17 cellular contexts compared by ENCODE assay signal in the genomic region with DNA sequence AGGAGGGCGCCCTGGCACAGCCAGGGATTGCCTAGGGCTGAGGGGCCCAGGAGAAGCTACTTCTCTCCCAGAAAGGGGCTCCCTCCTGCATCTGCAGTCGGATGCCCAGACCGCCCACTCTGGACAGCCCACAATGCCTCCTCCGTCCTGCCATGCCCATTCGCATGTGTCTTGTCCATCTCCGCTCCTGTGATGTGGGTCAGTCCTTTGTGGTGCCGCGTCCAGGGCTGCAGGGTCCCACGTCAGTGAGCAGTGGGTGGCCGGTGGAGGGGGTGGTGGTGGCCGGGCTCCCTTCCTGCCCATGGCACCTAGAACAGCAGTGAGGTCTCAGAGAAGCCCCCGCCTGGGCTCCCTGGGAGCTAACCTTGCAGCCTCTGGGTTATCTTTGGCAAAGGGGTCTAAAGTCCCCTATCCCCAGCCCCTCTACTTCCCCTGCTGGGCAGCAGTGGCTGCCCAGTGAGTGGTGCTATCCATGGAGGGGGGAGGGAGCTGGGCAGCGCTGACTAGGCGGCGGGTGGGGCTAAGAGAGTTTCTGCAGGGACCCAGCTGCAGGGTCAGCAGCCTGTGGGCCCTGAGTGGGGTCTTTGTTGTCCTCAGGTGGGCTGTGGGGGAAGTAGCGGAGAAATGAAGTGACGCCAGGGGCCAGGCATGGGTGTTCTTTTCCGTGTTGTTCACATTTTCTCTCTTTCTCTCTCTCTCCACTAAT. TPM values are rescaled to one million over a fixed set of nuclear protein-coding genes. Genes with fewer than 3 reads are reported as not detected.
DNase-seq lines count a peak whose midpoint lies in the region; ATAC-seq and TF ChIP-seq lines count a peak whose summit lies in the region.
"Had no signal": no experiment of that assay in that cellular context is flagged by ENCODE, and none has a peak within 500 bp of the region (broad histone marks: within the 10 kb centered on the region; RNA-seq: fewer than 3 reads in every experiment).

No MANE protein-coding gene starts in this region.

- in situ Hi-C loops in transverse colon (cut with MboI; ENCODE audit: low pct_ligation_motif_present in 1 of 4, low pct_unique_long_range_greater_than_20kb in 1 of 4, low sequenced_read_pairs in 3 of 4): no loop called here

- no peak overlapping the region for H2AFZ ChIP-seq in osteoblast (ENCODE audit: low read length)
- no peak overlapping the region for H2AFZ ChIP-seq in PC-3 (ENCODE audit: low read length)
- H2AFZ ChIP-seq: GM23248 had no signal

- TF ChIP-seq CTCF in MCF 10A (IDR thresholded peaks at IDR 0.05; ENCODE audit: unreplicated experiment): no peak
- TF ChIP-seq CTCF in breast epithelium (IDR thresholded peaks at IDR 0.05): no peak
- TF ChIP-seq CTCF in glutamatergic neuron (IDR thresholded peaks at IDR 0.05; ENCODE audit: partially characterized antibody, unreplicated experiment): no peak
- no peak for TF ChIP-seq CTCF in osteoblast (IDR thresholded peaks at IDR 0.05; ENCODE audit: extremely low read depth, low read depth, low read length)
- no peak for TF ChIP-seq CTCF in upper lobe of left lung (IDR thresholded peaks at IDR 0.05)
- TF ChIP-seq CTCF in transverse colon (IDR thresholded peaks at IDR 0.05): no peak
- TF ChIP-seq CTCF in PC-3 (conservative IDR thresholded peaks at IDR 0.05; ENCODE audit: low read depth, low read length): no peak

- no TSS peak for BruUV-seq in MCF 10A (replicated peaks; lab: Mats Ljungman, UMichigan)
- BruUV-seq in PC-3 (replicated peaks; lab: Mats Ljungman, UMichigan): no TSS peak

- H3K9me3 ChIP-seq in breast epithelium (no peaks in the 10 kb centered on the region), osteoblast (ENCODE audit: low read depth, low read length) (no peaks in the 10 kb centered on the region), upper lobe of left lung (no peaks in the 10 kb centered on the region), transverse colon (no peaks in the 10 kb centered on the region), PC-3 (ENCODE audit: low read length) (no peaks in the 10 kb centered on the region)

- H3K9me3 Mint-ChIP-seq in MCF 10A (ENCODE audit: unreplicated experiment): no peaks in the 10 kb centered on the region
- H3K9me3 Mint-ChIP-seq in glutamatergic neuron (ENCODE audit: unreplicated experiment): peaks cover 4% of the 10 kb centered on the region
- H3K9me3 Mint-ChIP-seq: CD4-positive, alpha-beta memory T cell had no signal

- H3K36me3 Mint-ChIP-seq in MCF 10A (ENCODE audit: insufficient read depth, unreplicated experiment) (no peaks in the 10 kb centered on the region), glutamatergic neuron (ENCODE audit: unreplicated experiment) (no peaks in the 10 kb centered on the region)
- H3K36me3 Mint-ChIP-seq: CD4-positive, alpha-beta memory T cell had no signal

- H3K27ac Mint-ChIP-seq in MCF 10A (ENCODE audit: low read depth, unreplicated experiment): peak overlapping the region; percentile 53
- no peak overlapping the region for H3K27ac Mint-ChIP-seq in glutamatergic neuron (ENCODE audit: unreplicated experiment)

- CTCF ChIA-PET in MCF 10A (lab: Yijun Ruan, JAX) (interaction anchor here (0.6 kb wide), 1 partner anchor 13 kb away, joined by 3 read pairs; no protein-coding TSS in a partner anchor), PC-3 (lab: Charles Lee) (no interaction called here)

- no peak overlapping the region for H3K9ac ChIP-seq in PC-3 (ENCODE audit: low read length)
- H3K9ac ChIP-seq: GM23248 had no signal

- no peaks in the 10 kb centered on the region for H3K4me1 ChIP-seq in breast epithelium
- no peaks in the 10 kb centered on the region for H3K4me1 ChIP-seq in osteoblast (ENCODE audit: insufficient read depth, low read length)
- no peaks in the 10 kb centered on the region for H3K4me1 ChIP-seq in upper lobe of left lung
- peaks cover 0 to 3% (median under 1%) of the 10 kb centered on the region in 4 donors for H3K4me1 ChIP-seq in transverse colon
- H3K4me1 ChIP-seq in PC-3 (ENCODE audit: insufficient read depth, low read length): no peaks in the 10 kb centered on the region

- intact Hi-C loops in MCF 10A (cut with micrococcal nuclease) (no loop called here), breast epithelium (cut with DNase I; ENCODE audit: low total_unique reads) (no loop called here), transverse colon (cut with DNase I; ENCODE audit: low total_unique reads) (no loop called here), PC-3 (cut with micrococcal nuclease) (no loop called here)

- H3K79me2 ChIP-seq in osteoblast (ENCODE audit: insufficient read depth, low read length): no peaks in the 10 kb centered on the region
- H3K79me2 ChIP-seq in PC-3 (ENCODE audit: low read length): no peaks in the 10 kb centered on the region

- no peaks in the 10 kb centered on the region for H3K4me1 Mint-ChIP-seq in MCF 10A (ENCODE audit: insufficient read depth, unreplicated experiment)
- peaks cover 10% of the 10 kb centered on the region for H3K4me1 Mint-ChIP-seq in glutamatergic neuron (ENCODE audit: low read depth, unreplicated experiment)
- H3K4me1 Mint-ChIP-seq: CD4-positive, alpha-beta memory T cell had no signal

- H3K36me3 ChIP-seq in breast epithelium: no peaks in the 10 kb centered on the region
- no peaks in the 10 kb centered on the region for H3K36me3 ChIP-seq in osteoblast (ENCODE audit: insufficient read depth, low read length)
- no peaks in the 10 kb centered on the region for H3K36me3 ChIP-seq in upper lobe of left lung
- no peaks in the 10 kb centered on the region for H3K36me3 ChIP-seq in transverse colon
- no peaks in the 10 kb centered on the region for H3K36me3 ChIP-seq in PC-3 (ENCODE audit: low read depth, low read length)

- H4K20me1 ChIP-seq in osteoblast (ENCODE audit: insufficient read depth, low read length) (no peaks in the 10 kb centered on the region), PC-3 (ENCODE audit: low read length) (no peaks in the 10 kb centered on the region)

- no peak for DNase-seq in MCF 10A (ENCODE audit: unreplicated experiment)
- DNase-seq in breast epithelium (ENCODE audit: low spot score in 2 of 2): no peak
- no peak for DNase-seq in glutamatergic neuron
- peak; percentile 64 for DNase-seq in osteoblast (ENCODE audit: insufficient read length, low spot score, missing footprints)
- DNase-seq in upper lobe of left lung: peak; percentile 16 to 60
- no peak for DNase-seq in transverse colon
- no peak for DNase-seq in PC-3
- DNase-seq: 8988T; ACHN; CD4-positive, alpha-beta memory T cell; DMS79; GM23248 had no signal

- no peak overlapping the region for H3K4me3 ChIP-seq in breast epithelium
- H3K4me3 ChIP-seq in osteoblast (ENCODE audit: insufficient read depth, low read length): no peak overlapping the region
- no peak overlapping the region for H3K4me3 ChIP-seq in upper lobe of left lung
- no peak overlapping the region for H3K4me3 ChIP-seq in transverse colon
- no peak overlapping the region for H3K4me3 ChIP-seq in PC-3 (ENCODE audit: low read length)
- H3K4me3 ChIP-seq: GM12878, GM23248 had no signal

- POLR2A ChIA-PET in MCF 10A (lab: Yijun Ruan, JAX): no interaction called here
- POLR2A ChIA-PET in PC-3 (lab: Charles Lee; ENCODE audit: unreplicated experiment): no interaction called here

- H3K27me3 ChIP-seq in breast epithelium (no peaks in the 10 kb centered on the region), osteoblast (ENCODE audit: insufficient read depth, low read length) (peaks cover 12% of the 10 kb centered on the region), upper lobe of left lung (no peaks in the 10 kb centered on the region), transverse colon (no peaks in the 10 kb centered on the region), PC-3 (ENCODE audit: low read length) (no peaks in the 10 kb centered on the region)

- no peak for TF ChIP-seq EP300 in upper lobe of left lung (IDR thresholded peaks at IDR 0.05)
- TF ChIP-seq EP300 in transverse colon (IDR thresholded peaks at IDR 0.05; ENCODE audit: low read depth): no peak

- TF ChIP-seq POLR2A in breast epithelium (IDR thresholded peaks at IDR 0.05) (no peak), upper lobe of left lung (IDR thresholded peaks at IDR 0.05) (no peak), transverse colon (IDR thresholded peaks at IDR 0.05) (no peak)

- H3K4me3 Mint-ChIP-seq in MCF 10A (ENCODE audit: unreplicated experiment): no peak overlapping the region
- peak overlapping the region; percentile 35 for H3K4me3 Mint-ChIP-seq in glutamatergic neuron (ENCODE audit: unreplicated experiment)
- H3K4me3 Mint-ChIP-seq: CD4-positive, alpha-beta memory T cell had no signal

- no peaks in the 10 kb centered on the region for H3F3A ChIP-seq in PC-3 (ENCODE audit: low read length, unreplicated experiment)

- H3K27me3 Mint-ChIP-seq in MCF 10A (ENCODE audit: insufficient read depth, unreplicated experiment) (peaks cover 10% of the 10 kb centered on the region), glutamatergic neuron (ENCODE audit: unreplicated experiment) (peaks cover 12% of the 10 kb centered on the region)
- H3K27me3 Mint-ChIP-seq: CD4-positive, alpha-beta memory T cell had no signal

- 84 to 89% methylated on average over 16 of the region's 18 CpGs for WGBS in upper lobe of left lung, 2 donors
- WGBS in transverse colon (ENCODE audit: low coverage in 1 of 2), 2 donors: 87 to 91% methylated on average over 3 to 16 of the region's 18 CpGs

- ATAC-seq in upper lobe of left lung (ENCODE audit: low FRiP score in 2 of 2) (no peak), PC-3 (no peak), GM18519 (IDR thresholded peaks at IDR 0.05; ENCODE audit: low FRiP score, unreplicated experiment) (no peak)
- ATAC-seq: GM12878 had no signal

- no peaks in the 10 kb centered on the region for H3K9me2 ChIP-seq in PC-3 (replicated peaks; ENCODE audit: low read length)

- H3K4me2 ChIP-seq in osteoblast (ENCODE audit: insufficient read depth, low read length) (no peak overlapping the region), PC-3 (ENCODE audit: low read length) (no peak overlapping the region)

- H3K27ac ChIP-seq in breast epithelium (no peak overlapping the region), osteoblast (ENCODE audit: low read depth, low read length) (no peak overlapping the region), upper lobe of left lung (no peak overlapping the region), transverse colon (no peak overlapping the region), PC-3 (ENCODE audit: low read length) (no peak overlapping the region)
- H3K27ac ChIP-seq: C4-2B, GM23248, HL-60 had no signal

RNA-seq across cellular contexts. Expression of a gene that starts 41.1 kb away (rescaled TPM):
- total RNA-seq in MCF 10A (2022) (not detected in 2 replicates), breast epithelium (under 1 TPM in 1 of 3 donors, not detected in 2; 0.15 TPM), glutamatergic neuron (ENCODE audit: unreplicated experiment) (12.6 TPM), osteoblast (under 0.01 TPM in 1 of 2 replicates, not detected in the other), upper lobe of left lung (not detected), transverse colon (under 1 TPM in 1 of 4 donors, not detected in 3; 0.14 TPM), PC-3 (2014; rRNA removed) (not detected in 2 replicates)
- total RNA-seq: CD4-positive, alpha-beta memory T cell; GM12878; GM23248 had no signal

RNA-seq across cellular contexts. Expression of a gene that starts 56.3 kb away (rescaled TPM):
- total RNA-seq in MCF 10A (2022) (not detected in 2 replicates), breast epithelium (not detected), glutamatergic neuron (ENCODE audit: unreplicated experiment) (not detected), osteoblast (not detected in 2 replicates), upper lobe of left lung (not detected), transverse colon (not detected), PC-3 (2014; rRNA removed) (not detected in 2 replicates)
- total RNA-seq: CD4-positive, alpha-beta memory T cell; G401; GM12878; GM23248 had no signal

Comparison
In these comparisons a context has a peak if more than half of its experiments do, and no peak if none do; other contexts are left out.
1. DNase-seq: peak in osteoblast (single experiment) and upper lobe of left lung (2 of 2); none in MCF 10A (single experiment), breast epithelium (0 of 2), glutamatergic neuron (single experiment), transverse colon (single experiment) and PC-3 (single experiment).
2. RNA of a gene that starts 41.1 kb away (total RNA-seq): 12.6 TPM in glutamatergic neuron (single experiment); not detected in PC-3, not detected in MCF 10A, 0.15 TPM in breast epithelium, under 0.01 TPM in osteoblast, not detected in upper lobe of left lung and 0.14 TPM in transverse colon; every median in the first group is over 10 times any median in the second.